Comparison of ENCODE assay signal across 2 cellular contexts in genomic region chr3:182811269-182811596, GRCh38.
TF ChIP-seq lines count a peak whose summit lies in the region.

No MANE protein-coding gene starts in this region.

TF ChIP-seq in IMR-90, 13 proteins besides CTCF, POLR2A, EP300 and RAD21:
- TF ChIP-seq RFX5 (IDR thresholded peaks at IDR 0.05; ENCODE audit: low read depth, low read length): no peak
- no peak for TF ChIP-seq MAFK (IDR thresholded peaks at IDR 0.05; ENCODE audit: low read depth, low read length)
- no peak for TF ChIP-seq FOS (IDR thresholded peaks at IDR 0.05; ENCODE audit: low read depth, low read length)
- TF ChIP-seq MAZ (IDR thresholded peaks at IDR 0.05; ENCODE audit: borderline replicate concordance, low read depth, low read length): no peak
- no peak for TF ChIP-seq SMC3 (IDR thresholded peaks at IDR 0.05; ENCODE audit: low read depth, low read length)
- no peak for TF ChIP-seq BHLHE40 (IDR thresholded peaks at IDR 0.05; ENCODE audit: low read depth, low read length)
- no peak for TF ChIP-seq USF2 (IDR thresholded peaks at IDR 0.05; ENCODE audit: low read depth, low read length)
- no peak for TF ChIP-seq ELK1 (IDR thresholded peaks at IDR 0.05; ENCODE audit: borderline replicate concordance, low read depth, low read length)
- no peak for TF ChIP-seq NFE2L2 (IDR thresholded peaks at IDR 0.05; ENCODE audit: low read depth, low read length)
- no peak for TF ChIP-seq RCOR1 (IDR thresholded peaks at IDR 0.05; ENCODE audit: insufficient replicate concordance, low read length)
- TF ChIP-seq MXI1 (IDR thresholded peaks at IDR 0.05; ENCODE audit: borderline replicate concordance, low read depth, low read length): no peak
- no peak for TF ChIP-seq CHD1 (IDR thresholded peaks at IDR 0.05; ENCODE audit: low read depth, low read length)
- TF ChIP-seq CEBPB (IDR thresholded peaks at IDR 0.05; ENCODE audit: low read depth, low read length): no peak

TF ChIP-seq in K562, 482 proteins besides CTCF, POLR2A, EP300 and RAD21:
- TF ChIP-seq ATF3 (IDR thresholded peaks at IDR 0.05) (peak; percentile 7; the same call in 1 of the 2 replicates), ATF3 (CRISPR knock-in tag; conservative IDR thresholded peaks at IDR 0.05) (no peak), ATF2 (CRISPR knock-in tag; IDR thresholded peaks at IDR 0.05) (no peak)
